8 cellular contexts compared by ENCODE assay signal in the genomic region with DNA sequence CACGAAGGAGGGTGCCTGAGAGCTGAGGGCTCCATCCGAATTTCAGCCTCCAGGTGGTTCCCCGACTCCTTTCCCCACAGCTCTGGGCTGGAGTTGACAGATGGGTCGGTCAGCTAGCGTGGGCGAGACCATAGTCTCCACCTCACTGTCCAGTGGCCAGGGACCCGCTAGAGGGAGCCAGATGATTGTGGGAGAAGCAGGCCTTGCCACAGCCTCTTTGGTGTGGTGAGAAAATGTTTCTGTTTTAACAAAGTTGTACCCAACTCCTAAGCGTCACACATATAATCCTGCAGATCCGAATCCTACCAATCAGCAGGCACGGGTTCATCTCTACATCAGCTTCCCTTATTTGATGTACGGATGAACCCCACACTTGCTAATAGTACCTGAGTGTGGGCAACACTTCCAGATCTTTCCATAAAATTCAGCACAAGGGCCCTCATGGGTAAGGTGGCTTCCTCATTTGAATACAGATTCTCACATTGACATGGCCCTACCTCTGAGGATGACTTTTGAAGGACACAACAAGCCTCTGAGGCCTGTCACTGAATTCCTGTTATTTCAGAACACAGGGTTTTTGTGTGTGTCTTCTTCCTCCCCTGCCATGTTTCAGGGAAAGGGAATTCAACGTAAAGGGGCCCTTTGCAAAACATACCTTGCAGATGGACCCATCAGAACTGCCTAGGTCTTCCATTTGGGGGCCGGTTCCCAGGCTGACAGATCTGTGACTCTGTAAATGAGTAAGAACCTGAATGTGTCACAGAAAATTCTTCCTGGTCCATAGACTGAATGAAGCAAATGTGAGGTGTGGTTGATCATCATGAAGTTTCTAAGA.
DNase-seq lines count a peak whose midpoint lies in the region; ATAC-seq and TF ChIP-seq lines count a peak whose summit lies in the region.

No MANE protein-coding gene starts in this region.

- ATAC-seq in GM19463 (IDR thresholded peaks at IDR 0.05; ENCODE audit: unreplicated experiment) (peak; percentile 68), HG03565 (IDR thresholded peaks at IDR 0.05; ENCODE audit: unreplicated experiment) (peak; percentile 69), esophagus mucosa (peak; percentile 88)
- ATAC-seq in naive thymus-derived CD8-positive, alpha-beta T cell, result peak; percentile 90 to 93
- peak; percentile 86 for ATAC-seq in stimulated activated memory B cell treated with anti-CD40 and anti-IgM and Interleukin-4, amounts not matched to agents 10 μg/mL and 1 μg/mL and 100 μg/mL, for 72 hours

- no peaks in the 10 kb centered on the region for H3K9me3 ChIP-seq in Caco-2
- H3K9me3 ChIP-seq in NT2/D1 (ENCODE audit: insufficient read depth, low read length), result no peaks in the 10 kb centered on the region

- peak overlapping the region; percentile 18 for H3K9ac ChIP-seq in NT2/D1 (ENCODE audit: insufficient read length, low read depth)

- H3K27me3 Mint-ChIP-seq in Caco-2 (ENCODE audit: insufficient read depth, unreplicated experiment), result no peaks in the 10 kb centered on the region
- H3K27me3 Mint-ChIP-seq in naive thymus-derived CD8-positive, alpha-beta T cell, result no peaks in the 10 kb centered on the region
- H3K27me3 Mint-ChIP-seq in stimulated activated memory B cell treated with anti-CD40 and anti-IgM and Interleukin-4, amounts not matched to agents 10 μg/mL and 1 μg/mL and 100 μg/mL, for 72 hours, result no peaks in the 10 kb centered on the region

- intact Hi-C loops in Caco-2 (cut with micrococcal nuclease; ENCODE audit: unreplicated experiment), result loop anchor here (2.0 to 5.0 kb wide), 2 partner anchors 104 to 388 kb away; a partner anchor contains a TSS

- H3K4me1 Mint-ChIP-seq in Caco-2 (ENCODE audit: low read depth, unreplicated experiment), result peaks cover 8% of the 10 kb centered on the region
- peaks cover 18 to 76% (median 39%) of the 10 kb centered on the region in 4 donors for H3K4me1 Mint-ChIP-seq in naive thymus-derived CD8-positive, alpha-beta T cell
- H3K4me1 Mint-ChIP-seq in stimulated activated memory B cell treated with anti-CD40 and anti-IgM and Interleukin-4, amounts not matched to agents 10 μg/mL and 1 μg/mL and 100 μg/mL, for 72 hours, result peaks cover 60% of the 10 kb centered on the region

- CTCF ChIA-PET in Caco-2 (lab: Charles Lee), result interaction anchor here (0.6 to 1.5 kb wide), 8 partner anchors 9 to 1208 kb away, joined by 3 to 6 read pairs (median 4); no protein-coding TSS in a partner anchor

- H3K36me3 ChIP-seq in Caco-2 (ENCODE audit: control insufficient read depth, insufficient read depth, low read length) (no peaks in the 10 kb centered on the region), NT2/D1 (ENCODE audit: insufficient read depth, insufficient read length, low read length) (no peaks in the 10 kb centered on the region)

- no peaks in the 10 kb centered on the region; the same call in 1 of the 2 replicates for H3K27me3 ChIP-seq in Caco-2 (replicated peaks; ENCODE audit: control insufficient read depth, insufficient read depth, low read length)
- no peaks in the 10 kb centered on the region for H3K27me3 ChIP-seq in NT2/D1 (ENCODE audit: insufficient read depth, insufficient read length)

- H3K4me3 ChIP-seq in Caco-2 (ENCODE audit: low read depth, low read length) (no peak overlapping the region), NT2/D1 (ENCODE audit: insufficient read length, low read depth) (no peak overlapping the region)

- POLR2A ChIA-PET in Caco-2 (lab: Charles Lee), result no interaction called here
- POLR2A ChIA-PET in naive thymus-derived CD8-positive, alpha-beta T cell (lab: Charles Lee), result interaction anchor here (0.6 kb wide), 1 partner anchor 124 kb away, joined by 3 read pairs; no protein-coding TSS in a partner anchor

- no peak overlapping the region for H3K4me3 Mint-ChIP-seq in Caco-2 (ENCODE audit: unreplicated experiment)
- no peak overlapping the region for H3K4me3 Mint-ChIP-seq in naive thymus-derived CD8-positive, alpha-beta T cell
- no peak overlapping the region for H3K4me3 Mint-ChIP-seq in stimulated activated memory B cell treated with anti-CD40 and anti-IgM and Interleukin-4, amounts not matched to agents 10 μg/mL and 1 μg/mL and 100 μg/mL, for 72 hours

- peak; percentile 86 to 90 for DNase-seq in Caco-2
- DNase-seq in NT2/D1 (ENCODE audit: low read depth, low spot score), result peak; percentile 72
- peak; percentile 88 for DNase-seq in activated CD8-positive, alpha-beta memory T cell treated with anti-CD3 and anti-CD28 coated beads, Interleukin-2, amount 50 U/mL, for 48 hours
- peak; percentile 40 to 85 (median 66) for DNase-seq in naive thymus-derived CD8-positive, alpha-beta T cell

- peak; percentile 87 to 94 for TF ChIP-seq CTCF in Caco-2 (IDR thresholded peaks at IDR 0.05; ENCODE audit: insufficient read depth in 1 of 2, low read depth in 1 of 2, low read length in 1 of 2, severe bottlenecking in 1 of 2, unreplicated experiment in 1 of 2)

- BruUV-seq in Caco-2 (replicated peaks; lab: Mats Ljungman, UMichigan), result no TSS peak

- H3K27ac Mint-ChIP-seq in Caco-2 (ENCODE audit: unreplicated experiment), result no peak overlapping the region
- peak overlapping the region in 4 of 10 donors; percentile 41 to 71 (median 52) for H3K27ac Mint-ChIP-seq in naive thymus-derived CD8-positive, alpha-beta T cell
- H3K27ac Mint-ChIP-seq in stimulated activated memory B cell treated with anti-CD40 and anti-IgM and Interleukin-4, amounts not matched to agents 10 μg/mL and 1 μg/mL and 100 μg/mL, for 72 hours, result peak overlapping the region; percentile 79

- H3K36me3 Mint-ChIP-seq in Caco-2 (ENCODE audit: insufficient read depth, unreplicated experiment), result no peaks in the 10 kb centered on the region
- H3K36me3 Mint-ChIP-seq in naive thymus-derived CD8-positive, alpha-beta T cell, result no peaks in the 10 kb centered on the region
- no peaks in the 10 kb centered on the region for H3K36me3 Mint-ChIP-seq in stimulated activated memory B cell treated with anti-CD40 and anti-IgM and Interleukin-4, amounts not matched to agents 10 μg/mL and 1 μg/mL and 100 μg/mL, for 72 hours

- H3K4me1 ChIP-seq in Caco-2 (no peaks in the 10 kb centered on the region), NT2/D1 (ENCODE audit: insufficient read depth, insufficient read length) (peaks cover 4% of the 10 kb centered on the region)

- H3K9me3 Mint-ChIP-seq in Caco-2 (ENCODE audit: unreplicated experiment), result no peaks in the 10 kb centered on the region
- no peaks in the 10 kb centered on the region for H3K9me3 Mint-ChIP-seq in naive thymus-derived CD8-positive, alpha-beta T cell
- peaks cover 4% of the 10 kb centered on the region for H3K9me3 Mint-ChIP-seq in stimulated activated memory B cell treated with anti-CD40 and anti-IgM and Interleukin-4, amounts not matched to agents 10 μg/mL and 1 μg/mL and 100 μg/mL, for 72 hours
